Comparison of ENCODE assay signal across 20 cellular contexts in the genomic region with DNA sequence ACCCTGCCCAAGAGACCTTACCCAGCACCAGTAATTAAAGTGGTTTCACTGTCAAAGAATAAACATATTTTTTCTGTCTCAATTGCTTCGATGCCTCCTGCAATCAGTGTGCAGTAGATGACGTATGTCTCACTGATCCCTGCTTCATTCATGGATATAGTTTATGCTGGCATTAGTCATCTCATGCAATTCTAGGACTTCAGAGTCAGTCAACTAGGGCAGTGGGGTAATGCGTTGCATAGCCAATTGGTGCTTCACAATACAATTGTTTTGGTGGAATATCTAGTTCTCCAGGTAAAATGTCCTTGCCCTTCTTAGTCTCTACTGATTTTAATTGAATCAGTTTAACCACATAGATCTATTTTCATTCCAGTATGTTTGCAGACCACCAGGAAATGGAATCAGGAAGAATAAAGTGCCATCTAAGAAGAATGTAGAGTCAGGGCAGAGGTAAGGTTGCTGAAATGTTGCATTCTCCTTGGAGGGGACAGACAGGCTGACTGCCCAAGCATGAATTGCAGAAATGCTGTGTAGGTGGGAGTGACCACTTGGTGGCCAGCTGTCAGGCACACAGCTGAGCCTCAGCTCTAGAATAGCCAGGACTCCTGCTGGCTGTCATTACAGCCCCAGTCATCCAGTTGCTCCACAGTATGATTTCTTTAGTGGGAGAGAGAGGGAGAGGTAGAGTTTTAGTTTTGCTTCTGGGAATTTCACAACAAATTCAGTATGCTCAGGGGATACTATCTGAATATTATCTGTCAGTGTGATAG.
DNase-seq lines count a peak whose midpoint lies in the region; FAIRE-seq and TF ChIP-seq lines count a peak whose summit lies in the region.
"Had no signal": no experiment of that assay in that cellular context is flagged by ENCODE, and none has a peak within 500 bp of the region (broad histone marks: within the 10 kb centered on the region; RNA-seq: fewer than 3 reads in every experiment).

No MANE protein-coding gene starts in this region.

- H3K9me3 Mint-ChIP-seq in nephron progenitor cell, result peaks cover 22% of the 10 kb centered on the region
- H3K9me3 Mint-ChIP-seq: activated CD4-positive, alpha-beta memory T cell treated with anti-CD3 and anti-CD28 coated beads, Interleukin-2, amount 10 ng/mL, durations not matched to agents 7 days and 5 days; natural killer cell treated with Interleukin-12 subunit alpha and Interleukin-12 subunit beta and Interleukin-15 and Interleukin-18, amount 100 ng/mL, for 72 hours; T-helper 1 cell treated with Interleukin-12 subunit alpha and Interleukin-12 subunit beta and Interleukin-4 antibody, amounts not matched to agents 30 μg/mL and 1 μg/mL, for 36 hours had no signal

- CTCF ChIA-PET in H1 (lab: Charles Lee; ENCODE audit: partially characterized antibody), result interaction anchor here (1.0 to 1.6 kb wide), 2 partner anchors 12 to 25 kb away, joined by 3 read pairs; no protein-coding TSS in a partner anchor

- no peak overlapping the region for H4K8ac ChIP-seq in H1 (ENCODE audit: extremely low read depth, insufficient read depth, low read length)

- H2AFZ ChIP-seq in H1 (ENCODE audit: low read length), result no peak overlapping the region

- H3K4me3 ChIP-seq in H1 (ENCODE audit: extremely low read depth in 1 of 4, insufficient read depth in 2 of 4, low read depth in 3 of 4, low read length in 4 of 4), result no peak overlapping the region

- no peaks in the 10 kb centered on the region for H3K27me3 Mint-ChIP-seq in nephron progenitor cell (ENCODE audit: low read depth, poor library complexity)

- H2BK12ac ChIP-seq in H1 (ENCODE audit: low read depth, low read length), result no peak overlapping the region

- H3K4me3 Mint-ChIP-seq in nephron progenitor cell, result no peak overlapping the region
- H3K4me3 Mint-ChIP-seq: activated CD4-positive, alpha-beta memory T cell treated with anti-CD3 and anti-CD28 coated beads, Interleukin-2, amount 10 ng/mL, durations not matched to agents 7 days and 5 days; CD4-positive, CD25-positive, alpha-beta regulatory T cell; IgD-negative memory B cell; natural killer cell treated with Interleukin-12 subunit alpha and Interleukin-12 subunit beta and Interleukin-15 and Interleukin-18, amount 100 ng/mL, for 72 hours; T-helper 1 cell treated with Interleukin-12 subunit alpha and Interleukin-12 subunit beta and Interleukin-4 antibody, amounts not matched to agents 30 μg/mL and 1 μg/mL, for 36 hours had no signal

- DNase-seq in ELF-1 (ENCODE audit: low read depth, low spot score) (peak; percentile 18), H1 (ENCODE audit: low read depth in 1 of 2, low spot score in 2 of 2) (no peak), nephron progenitor cell (peak; percentile 16), KG1 (lab: John Stamatoyannopoulos, UW) (no peak), NCI-H1092 (lab: John Stamatoyannopoulos, UW) (no peak), midbrain (lab: John Stamatoyannopoulos, UW) (no peak), NCI-H345 treated with DMSO at 0.1 percent for 48 hours (lab: John Stamatoyannopoulos, UW; ENCODE audit: unreplicated experiment) (no peak)
- DNase-seq: activated CD4-positive, alpha-beta memory T cell treated with anti-CD3 and anti-CD28 coated beads, Interleukin-2, amount 10 ng/mL, durations not matched to agents 7 days and 5 days; activated naive CD4-positive, alpha-beta T cell; anterior cingulate cortex; CD4-positive, CD25-positive, alpha-beta regulatory T cell; NCI-H2029; NCI-H510A treated with DMSO at 0.1 percent for 48 hours; SIG-M5; stimulated activated CD8-positive, alpha-beta memory T cell treated with anti-CD3 and anti-CD28 coated beads, Interleukin-4, amount 100 ng/mL, for 48 hours had no signal

- no peak overlapping the region for H3K14ac ChIP-seq in H1 (ENCODE audit: insufficient read length)

- H3K27ac ChIP-seq in H1 (ENCODE audit: low read depth, low read length), result no peak overlapping the region

- H3K9me3 ChIP-seq in H1 (ENCODE audit: insufficient read depth in 2 of 2, low read depth in 1 of 2, low read length in 1 of 2), result no peaks in the 10 kb centered on the region

- POLR2A ChIA-PET in H1 (lab: Charles Lee; ENCODE audit: partially characterized antibody), result no interaction called here

- H2AK5ac ChIP-seq in H1 (ENCODE audit: low read depth, low read length), result no peak overlapping the region

- no peak overlapping the region for H2BK20ac ChIP-seq in H1 (ENCODE audit: low read length)

- H3K36me3 ChIP-seq in H1 (ENCODE audit: control insufficient read depth in 2 of 4, insufficient read depth in 4 of 4, low read length in 3 of 4), result no peaks in the 10 kb centered on the region

- no peaks in the 10 kb centered on the region for H3K4me1 ChIP-seq in H1 (replicated peaks in 1 of 4; ENCODE audit: control insufficient read depth in 3 of 4, insufficient read depth in 4 of 4, low read length in 3 of 4)

- H2BK5ac ChIP-seq in H1 (ENCODE audit: low read depth, low read length), result no peak overlapping the region

- 95% methylated on average over 3 of the region's 3 CpGs; no CpG with 5 or more reads in 1 of the 2 experiments for WGBS in H1 (ENCODE audit: extremely low coverage in 1 of 2, insufficient coverage in 1 of 2, insufficient read length in 1 of 2, insufficient replicate concordance in 2 of 2, low coverage in 1 of 2, low lambda C conversion rate in 2 of 2, missing lambda C conversion rate in 1 of 2), 2 experiments

- no peaks in the 10 kb centered on the region for H3K79me1 ChIP-seq in H1 (ENCODE audit: low read depth, low read length)

- peaks cover 11% of the 10 kb centered on the region for H3K4me1 Mint-ChIP-seq in nephron progenitor cell
- H3K4me1 Mint-ChIP-seq: activated CD4-positive, alpha-beta memory T cell treated with anti-CD3 and anti-CD28 coated beads, Interleukin-2, amount 10 ng/mL, durations not matched to agents 7 days and 5 days; CD4-positive, CD25-positive, alpha-beta regulatory T cell had no signal

- no peak for TF ChIP-seq POLR2A in H1 (IDR thresholded peaks at IDR 0.05; ENCODE audit: control extremely low read depth in 1 of 2, low read depth in 2 of 2, low read length in 2 of 2)

- H3K23ac ChIP-seq in H1 (ENCODE audit: insufficient read length), result no peak overlapping the region

- no peak overlapping the region for H2BK120ac ChIP-seq in H1 (replicated peaks; ENCODE audit: low read depth, low read length)

- FAIRE-seq in H1 (lab: Jason Lieb, UNC), result no peak
- FAIRE-seq: islet of Langerhans had no signal

- TF ChIP-seq CTCF in H1 (IDR thresholded peaks at IDR 0.05; ENCODE audit: control extremely low read depth in 1 of 3, insufficient read depth in 1 of 3, low read depth in 1 of 3, low read length in 3 of 3) (peak; percentile 25 to 35 (median 25); a peak in 3 of 4 replicates), nephron progenitor cell (IDR thresholded peaks at IDR 0.05) (no peak)

- H3K27ac Mint-ChIP-seq in nephron progenitor cell, result no peak overlapping the region
- H3K27ac Mint-ChIP-seq: activated CD4-positive, alpha-beta memory T cell treated with anti-CD3 and anti-CD28 coated beads, Interleukin-2, amount 10 ng/mL, durations not matched to agents 7 days and 5 days; CD4-positive, CD25-positive, alpha-beta regulatory T cell; IgD-negative memory B cell; natural killer cell treated with Interleukin-12 subunit alpha and Interleukin-12 subunit beta and Interleukin-15 and Interleukin-18, amount 100 ng/mL, for 72 hours; T-helper 1 cell treated with Interleukin-12 subunit alpha and Interleukin-12 subunit beta and Interleukin-4 antibody, amounts not matched to agents 30 μg/mL and 1 μg/mL, for 36 hours had no signal

- H4K20me1 ChIP-seq in H1 (replicated peaks in 1 of 2; ENCODE audit: control insufficient read depth in 1 of 2, insufficient read depth in 2 of 2, low read length in 2 of 2), result no peaks in the 10 kb centered on the region

- no peak for TF ChIP-seq EP300 in H1 (IDR thresholded peaks at IDR 0.05; ENCODE audit: borderline replicate concordance in 1 of 2, low read depth in 2 of 2, low read length in 2 of 2)

- H3K4me2 ChIP-seq in H1 (ENCODE audit: insufficient read depth in 1 of 2, low read depth in 2 of 2, low read length in 2 of 2), result no peak overlapping the region

- H4K91ac ChIP-seq in H1 (replicated peaks; ENCODE audit: insufficient read length, low read length), result no peak overlapping the region

- no peaks in the 10 kb centered on the region for H3K27me3 ChIP-seq in H1 (replicated peaks in 1 of 4; ENCODE audit: control insufficient read depth in 3 of 4, extremely low read depth in 1 of 4, insufficient read depth in 3 of 4, low read length in 3 of 4)

- TF ChIP-seq RAD21 in H1 (IDR thresholded peaks at IDR 0.05 in 1 of 2, conservative IDR thresholded peaks at IDR 0.05 in 1 of 2; ENCODE audit: low read depth in 2 of 2, low read length in 2 of 2), result peak; percentile 13 to 34; a peak in 2 of 4 replicates

- no peaks in the 10 kb centered on the region for H3K79me2 ChIP-seq in H1 (ENCODE audit: control insufficient read depth in 1 of 2, insufficient read depth in 2 of 2, low read length in 2 of 2)

- H3K23me2 ChIP-seq in H1 (ENCODE audit: low read depth, low read length), result no peaks in the 10 kb centered on the region

- no peak overlapping the region for H4K5ac ChIP-seq in H1 (ENCODE audit: insufficient read length, low read depth, low read length)

- H3K18ac ChIP-seq in H1 (ENCODE audit: extremely low read depth, low read length), result no peak overlapping the region

- no peak overlapping the region for H2BK15ac ChIP-seq in H1 (ENCODE audit: low read length)

- H3K9ac ChIP-seq in H1 (replicated peaks in 1 of 4; ENCODE audit: extremely low read depth in 1 of 4, low read depth in 3 of 4, low read length in 3 of 4), result no peak overlapping the region

- no peak overlapping the region for H3K56ac ChIP-seq in H1 (replicated peaks; ENCODE audit: insufficient read length, low read depth, low read length)

- H3K4ac ChIP-seq in H1 (replicated peaks; ENCODE audit: insufficient read length, low read depth, low read length), result no peak overlapping the region

- no peaks in the 10 kb centered on the region for H3K36me3 Mint-ChIP-seq in nephron progenitor cell (ENCODE audit: low read depth)
- H3K36me3 Mint-ChIP-seq: natural killer cell treated with Interleukin-12 subunit alpha and Interleukin-12 subunit beta and Interleukin-15 and Interleukin-18, amount 100 ng/mL, for 72 hours had no signal

TF ChIP-seq in PFSK-1, 5 proteins besides CTCF, POLR2A, EP300 and RAD21:
- 0 out of 2 replicates have a peak, but pooled peaks have one; percentile 19 for TF ChIP-seq SIN3A (IDR thresholded peaks at IDR 0.05; ENCODE audit: borderline replicate concordance, insufficient read depth, low read length)
- TF ChIP-seq FOXP2 (optimal IDR thresholded peaks at IDR 0.05; ENCODE audit: borderline replicate concordance, extremely low read depth, extremely low read length, insufficient read depth), result no peak
- TF ChIP-seq TAF1 (IDR thresholded peaks at IDR 0.05; ENCODE audit: borderline replicate concordance, insufficient read depth, low read length), result no peak

TF ChIP-seq in H1, 55 proteins besides CTCF, POLR2A, EP300 and RAD21 (continues in another document):
- TF ChIP-seq USF2 (IDR thresholded peaks at IDR 0.05; ENCODE audit: low read length), result no peak

Comparison
In these comparisons a context has a peak if more than half of its experiments do, and no peak if none do; other contexts are left out.
1. DNase-seq: peak in ELF-1 (single experiment) and nephron progenitor cell (single experiment); none in H1 (0 of 2), KG1 (single experiment), NCI-H1092 (single experiment), midbrain (single experiment) and NCI-H345 treated with DMSO at 0.1 percent for 48 hours (single experiment).